Comparison of ENCODE assay signal across 1 cellular context in the genomic region with DNA sequence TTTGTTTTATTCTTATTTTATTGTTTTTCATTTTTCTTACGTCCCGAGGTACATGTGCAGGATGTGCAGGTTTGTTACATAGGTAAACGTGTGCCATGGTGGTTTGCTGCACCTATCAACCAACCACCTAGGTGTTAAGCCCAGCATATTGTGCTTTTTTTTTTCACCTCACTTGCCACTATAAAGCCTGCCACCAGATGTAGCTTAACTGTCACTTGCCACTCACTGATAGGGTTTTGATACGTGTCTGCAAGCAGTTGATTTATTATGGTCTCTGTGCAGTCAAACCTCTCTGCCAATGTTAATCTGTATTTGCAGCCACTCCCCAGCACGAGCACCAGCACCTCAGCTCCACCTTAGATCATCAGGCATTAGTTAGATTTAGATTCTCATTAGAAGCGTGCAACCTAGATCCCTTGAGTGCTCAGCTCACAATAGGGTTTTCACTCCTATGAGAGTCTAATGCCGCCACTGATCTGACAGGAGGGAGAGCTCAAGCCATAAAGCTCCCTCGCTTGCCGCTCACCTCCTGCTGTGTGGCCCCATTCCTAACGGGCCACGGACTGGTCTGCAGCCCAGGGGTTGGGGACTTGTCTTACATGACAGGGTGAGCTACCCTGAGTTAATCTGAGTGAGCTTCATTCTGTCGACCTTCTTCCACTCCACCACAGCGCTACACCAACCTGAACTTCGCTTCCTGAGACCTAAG.
TF ChIP-seq lines count a peak whose summit lies in the region.

No MANE protein-coding gene starts in this region.

TF ChIP-seq in WTC11, 78 proteins besides CTCF, POLR2A, EP300 and RAD21:
- TF ChIP-seq ZBTB43 (CRISPR knock-in tag; IDR thresholded peaks at IDR 0.05), result no peak
- TF ChIP-seq CREM (CRISPR knock-in tag; IDR thresholded peaks at IDR 0.05), result no peak
